In the genomic region with DNA sequence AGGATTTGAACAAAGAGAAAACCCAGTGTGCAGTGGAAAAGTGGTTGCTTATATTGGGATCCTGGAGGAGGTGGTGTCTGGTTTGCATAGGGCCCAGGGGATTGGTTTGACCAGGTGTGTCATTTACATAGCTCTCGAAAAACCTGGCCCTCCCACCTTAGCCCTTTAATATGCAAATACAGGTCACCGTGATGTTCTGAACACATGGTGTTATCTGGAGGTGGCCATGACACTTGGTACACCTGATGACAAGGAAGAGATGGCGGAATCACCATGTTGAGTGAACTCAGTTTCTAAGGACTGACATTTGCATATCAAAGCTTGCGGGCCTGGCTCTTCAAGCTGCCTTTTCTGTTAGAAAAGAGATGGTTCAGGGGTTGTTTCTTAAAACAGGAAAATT, we compare ENCODE assay signal across 32 cellular contexts.
"Had no signal": no experiment of that assay in that cellular context is flagged by ENCODE, and none has a peak within 500 bp of the region (broad histone marks: within the 10 kb centered on the region; RNA-seq: fewer than 3 reads in every experiment).

No MANE protein-coding gene starts in this region.

- H3K9me3 Mint-ChIP-seq: activated naive CD4-positive, alpha-beta T cell treated with anti-CD3 and anti-CD28 coated beads for 36 hours; activated naive CD8-positive, alpha-beta T cell treated with anti-CD3 and anti-CD28 coated beads for 36 hours; naive B cell; stimulated activated naive B cell treated with anti-CD40 and anti-IgM and Interleukin-4, amounts not matched to agents 10 μg/mL and 1 μg/mL and 100 μg/mL, for 72 hours had no signal

- H3K4me3 ChIP-seq: adrenal gland, body of pancreas, esophagus squamous epithelium, heart right ventricle, left ventricle myocardium inferior, lung, psoas muscle, sigmoid colon, stomach, thyroid gland, upper lobe of left lung had no signal

- DNase-seq: activated CD4-positive, alpha-beta T cell treated with anti-CD3 and anti-CD28 coated beads for 36 hours; activated CD4-positive, alpha-beta T cell treated with anti-CD3 and anti-CD28 coated beads, Interleukin-2, amount 50 U/mL, for 48 hours; activated CD4-positive, CD25-positive, alpha-beta regulatory T cell; activated CD8-positive, alpha-beta memory T cell treated with anti-CD3 and anti-CD28 coated beads for 24 hours; activated effector memory CD4-positive, alpha-beta T cell treated with anti-CD3 and anti-CD28 coated beads, Interleukin-2, amount 50 U/mL, for 16 hours; activated naive CD4-positive, alpha-beta T cell treated with anti-CD3 and anti-CD28 coated beads for 36 hours; activated naive CD8-positive, alpha-beta T cell treated with anti-CD3 and anti-CD28 coated beads for 36 hours; adrenal gland; aorta; body of pancreas; dermis blood vessel endothelial cell; effector CD4-positive, alpha-beta T cell; esophagus squamous epithelium; foreskin melanocyte; heart right ventricle; left ventricle myocardium inferior; naive B cell; occipital lobe; psoas muscle; sigmoid colon; stimulated activated CD4-positive, alpha-beta T cell treated with anti-CD3 and anti-CD28 coated beads, Interleukin-15, amount 100 ng/mL, for 24 hours; stimulated activated CD4-positive, alpha-beta T cell treated with anti-CD3 and anti-CD28 coated beads, Interleukin-2, amount 100 ng/mL, for 24 hours; stimulated activated naive B cell treated with anti-CD40 and anti-IgM and Interleukin-4, amounts not matched to agents 10 μg/mL and 1 μg/mL and 100 μg/mL, for 72 hours; stomach; thyroid gland; upper lobe of left lung had no signal

- FAIRE-seq: colon, endometrium, islet of Langerhans had no signal

- ATAC-seq: activated CD4-positive, alpha-beta T cell treated with anti-CD3 and anti-CD28 coated beads for 36 hours; body of pancreas; heart right ventricle; psoas muscle; stimulated activated naive B cell treated with anti-CD40 and anti-IgM and Interleukin-4, amounts not matched to agents 10 μg/mL and 1 μg/mL and 100 μg/mL, for 72 hours had no signal

- H3K36me3 ChIP-seq: adrenal gland, esophagus squamous epithelium, heart right ventricle, left ventricle myocardium inferior, sigmoid colon, stomach, thyroid gland, upper lobe of left lung had no signal

- H3K36me3 Mint-ChIP-seq: naive B cell had no signal

- H3K9ac ChIP-seq: parathyroid adenoma had no signal

- H3K27me3 ChIP-seq: adrenal gland, body of pancreas, esophagus squamous epithelium, heart right ventricle, sigmoid colon, stomach, thyroid gland, upper lobe of left lung had no signal

- H3K9me3 ChIP-seq: adrenal gland, body of pancreas, esophagus squamous epithelium, heart right ventricle, left ventricle myocardium inferior, psoas muscle, sigmoid colon, stomach, thyroid gland, upper lobe of left lung had no signal

- H3K27ac ChIP-seq: adrenal gland, epithelial cell of prostate, esophagus squamous epithelium, heart right ventricle, left ventricle myocardium inferior, parathyroid adenoma, psoas muscle, stomach, thyroid gland, upper lobe of left lung had no signal

- H3K27ac Mint-ChIP-seq: activated CD4-positive, alpha-beta T cell treated with anti-CD3 and anti-CD28 coated beads for 36 hours; activated naive CD4-positive, alpha-beta T cell treated with anti-CD3 and anti-CD28 coated beads for 36 hours; stimulated activated naive B cell treated with anti-CD40 and anti-IgM and Interleukin-4, amounts not matched to agents 10 μg/mL and 1 μg/mL and 100 μg/mL, for 72 hours had no signal

- H3K4me3 Mint-ChIP-seq: activated CD4-positive, alpha-beta T cell treated with anti-CD3 and anti-CD28 coated beads for 36 hours; activated naive CD4-positive, alpha-beta T cell treated with anti-CD3 and anti-CD28 coated beads for 36 hours; activated naive CD8-positive, alpha-beta T cell treated with anti-CD3 and anti-CD28 coated beads for 36 hours; stimulated activated naive B cell treated with anti-CD40 and anti-IgM and Interleukin-4, amounts not matched to agents 10 μg/mL and 1 μg/mL and 100 μg/mL, for 72 hours had no signal
